Comparison of ENCODE assay signal across 20 cellular contexts in genomic region chr1:51193564-51193963, GRCh38. TPM values are rescaled to one million over a fixed set of nuclear protein-coding genes. Genes with fewer than 3 reads are reported as not detected.
DNase-seq lines count a peak whose midpoint lies in the region; ATAC-seq, FAIRE-seq and TF ChIP-seq lines count a peak whose summit lies in the region.
"Had no signal": no experiment of that assay in that cellular context is flagged by ENCODE, and none has a peak within 500 bp of the region (broad histone marks: within the 10 kb centered on the region; RNA-seq: fewer than 3 reads in every experiment).

No MANE protein-coding gene starts in this region.

- no peak overlapping the region for H2BK15ac ChIP-seq in H1 (ENCODE audit: low read length)

- no peaks in the 10 kb centered on the region for H3K79me1 ChIP-seq in H1 (ENCODE audit: low read depth, low read length)

- CTCF ChIA-PET in PC-3 (lab: Charles Lee) (interaction anchor here (0.6 kb wide), 1 partner anchor 321 kb away, joined by 3 read pairs; no protein-coding TSS in a partner anchor), H1 (lab: Charles Lee; ENCODE audit: partially characterized antibody) (interaction anchor here (0.6 to 7.5 kb wide), 14 partner anchors 8 to 876 kb away, joined by 3 to 83 read pairs (median 8); no protein-coding TSS in a partner anchor), SK-N-SH (lab: Yijun Ruan, JAX) (interaction anchor here (0.6 to 7.4 kb wide), 15 partner anchors 8 to 443 kb away, joined by 3 to 75 read pairs (median 4); no protein-coding TSS in a partner anchor)

- H2BK5ac ChIP-seq in H1 (ENCODE audit: low read depth, low read length) = no peak overlapping the region

- H3K79me2 ChIP-seq in GM23338 (replicated peaks; ENCODE audit: insufficient read depth) = no peaks in the 10 kb centered on the region
- no peaks in the 10 kb centered on the region for H3K79me2 ChIP-seq in PC-3 (ENCODE audit: low read length)
- H3K79me2 ChIP-seq in H1 (ENCODE audit: control insufficient read depth in 1 of 2, insufficient read depth in 2 of 2, low read length in 2 of 2) = no peaks in the 10 kb centered on the region
- H3K79me2 ChIP-seq in parathyroid adenoma = no peaks in the 10 kb centered on the region
- H3K79me2 ChIP-seq in SK-N-SH (ENCODE audit: insufficient read depth) = no peaks in the 10 kb centered on the region

- H3K4me2 ChIP-seq in GM23338 (no peak overlapping the region), PC-3 (ENCODE audit: low read length) (no peak overlapping the region), H1 (ENCODE audit: insufficient read depth in 1 of 2, low read depth in 2 of 2, low read length in 2 of 2) (no peak overlapping the region), parathyroid adenoma (ENCODE audit: low read length) (no peak overlapping the region), SK-N-SH (no peak overlapping the region)
- H3K4me2 ChIP-seq: BLaER1 had no signal

- H2BK120ac ChIP-seq in H1 (replicated peaks; ENCODE audit: low read depth, low read length) = no peak overlapping the region

- H2BK20ac ChIP-seq in H1 (ENCODE audit: low read length) = no peak overlapping the region

- no peak overlapping the region for H3K18ac ChIP-seq in H1 (ENCODE audit: extremely low read depth, low read length)

- no peak overlapping the region for H2BK12ac ChIP-seq in H1 (ENCODE audit: low read depth, low read length)

- no peak overlapping the region for H4K91ac ChIP-seq in H1 (replicated peaks; ENCODE audit: insufficient read length, low read length)

- H3K27ac ChIP-seq in GM23338 (ENCODE audit: low read depth) (no peak overlapping the region), PC-3 (ENCODE audit: low read length) (no peak overlapping the region), H1 (ENCODE audit: low read depth, low read length) (no peak overlapping the region), parathyroid adenoma (no peak overlapping the region), SK-N-SH (ENCODE audit: low read depth in 2 of 2, low read length in 1 of 2) (no peak overlapping the region)
- H3K27ac ChIP-seq: BLaER1, C4-2B had no signal

- H4K5ac ChIP-seq in H1 (ENCODE audit: insufficient read length, low read depth, low read length) = no peak overlapping the region

- no peak for TF ChIP-seq POLR2A in H1 (IDR thresholded peaks at IDR 0.05; ENCODE audit: control extremely low read depth in 1 of 2, low read depth in 2 of 2, low read length in 2 of 2)

- H3K27me3 Mint-ChIP-seq in GM23338 (ENCODE audit: insufficient read depth, low read depth, poor library complexity) = no peaks in the 10 kb centered on the region

- intact Hi-C loops in PC-3 (cut with micrococcal nuclease) = loop anchor here (2.0 kb wide), 1 partner anchor 103 kb away; no protein-coding TSS in a partner anchor

- ATAC-seq in GM23338 (no peak), PC-3 (0 out of 2 replicates have a peak, but pooled peaks have one; percentile 22), GM19351 (IDR thresholded peaks at IDR 0.05; ENCODE audit: unreplicated experiment) (no peak)
- ATAC-seq: CD8-positive, alpha-beta T cell; HCT116 had no signal

- H3K9me2 ChIP-seq in GM23338 (ENCODE audit: insufficient read depth) (no peaks in the 10 kb centered on the region), PC-3 (replicated peaks; ENCODE audit: low read length) (no peaks in the 10 kb centered on the region), SK-N-SH (no peaks in the 10 kb centered on the region)

- H2AFZ ChIP-seq in GM23338 = peak overlapping the region; percentile 60; the same call in 1 of the 2 replicates
- no peak overlapping the region for H2AFZ ChIP-seq in PC-3 (ENCODE audit: low read length)
- H2AFZ ChIP-seq in H1 (ENCODE audit: low read length) = no peak overlapping the region
- peak overlapping the region; percentile 62 for H2AFZ ChIP-seq in parathyroid adenoma
- H2AFZ ChIP-seq in SK-N-SH (ENCODE audit: low read depth) = no peak overlapping the region; the same call in 1 of the 2 replicates

- no peak overlapping the region for H3K56ac ChIP-seq in H1 (replicated peaks; ENCODE audit: insufficient read length, low read depth, low read length)

- H3K14ac ChIP-seq in H1 (ENCODE audit: insufficient read length) = no peak overlapping the region

- H4K20me1 ChIP-seq in GM23338 (replicated peaks; ENCODE audit: insufficient read depth) = no peaks in the 10 kb centered on the region
- no peaks in the 10 kb centered on the region for H4K20me1 ChIP-seq in PC-3 (ENCODE audit: low read length)
- no peaks in the 10 kb centered on the region for H4K20me1 ChIP-seq in H1 (replicated peaks in 1 of 2; ENCODE audit: control insufficient read depth in 1 of 2, insufficient read depth in 2 of 2, low read length in 2 of 2)
- H4K20me1 ChIP-seq in SK-N-SH (ENCODE audit: insufficient read depth) = no peaks in the 10 kb centered on the region
- H4K20me1 ChIP-seq: BLaER1 had no signal

- H3K36me3 Mint-ChIP-seq in GM23338 (ENCODE audit: low read depth) = no peaks in the 10 kb centered on the region
- H3K36me3 Mint-ChIP-seq: CD4-positive, CD25-positive, alpha-beta regulatory T cell; CD8-positive, alpha-beta T cell had no signal

- no peak for TF ChIP-seq CTCF in GM23338 (conservative IDR thresholded peaks at IDR 0.05; ENCODE audit: low read depth in 2 of 2)
- TF ChIP-seq CTCF in PC-3 (conservative IDR thresholded peaks at IDR 0.05; ENCODE audit: low read depth, low read length) = no peak
- no peak for TF ChIP-seq CTCF in H1 (IDR thresholded peaks at IDR 0.05; ENCODE audit: control extremely low read depth in 1 of 3, insufficient read depth in 1 of 3, low read depth in 1 of 3, low read length in 3 of 3)
- TF ChIP-seq CTCF in parathyroid adenoma (IDR thresholded peaks at IDR 0.05) = no peak
- TF ChIP-seq CTCF in SK-N-SH (IDR thresholded peaks at IDR 0.05) = no peak

- H3K9me3 ChIP-seq in PC-3 (ENCODE audit: low read length) (no peaks in the 10 kb centered on the region), H1 (ENCODE audit: insufficient read depth in 2 of 2, low read depth in 1 of 2, low read length in 1 of 2) (no peaks in the 10 kb centered on the region), parathyroid adenoma (ENCODE audit: control insufficient read depth, low read length) (no peaks in the 10 kb centered on the region), SK-N-SH (no peaks in the 10 kb centered on the region)
- H3K9me3 ChIP-seq: BLaER1, Caco-2 had no signal

- H3K9ac ChIP-seq in PC-3 (ENCODE audit: low read length) (no peak overlapping the region), H1 (replicated peaks in 1 of 4; ENCODE audit: extremely low read depth in 1 of 4, low read depth in 3 of 4, low read length in 3 of 4) (no peak overlapping the region), parathyroid adenoma (no peak overlapping the region), SK-N-SH (no peak overlapping the region)
- H3K9ac ChIP-seq: BLaER1 had no signal

- H3K36me3 ChIP-seq in GM23338 (ENCODE audit: insufficient read depth) (no peaks in the 10 kb centered on the region), PC-3 (ENCODE audit: low read depth, low read length) (no peaks in the 10 kb centered on the region), H1 (ENCODE audit: control insufficient read depth in 2 of 4, insufficient read depth in 4 of 4, low read length in 3 of 4) (no peaks in the 10 kb centered on the region), parathyroid adenoma (ENCODE audit: control insufficient read depth, insufficient read depth, low read length) (no peaks in the 10 kb centered on the region), SK-N-SH (replicated peaks in 1 of 2; ENCODE audit: control insufficient read depth in 1 of 2, insufficient read depth in 2 of 2, low read length in 1 of 2) (no peaks in the 10 kb centered on the region)
- H3K36me3 ChIP-seq: BLaER1 had no signal

- H3K23me2 ChIP-seq in H1 (ENCODE audit: low read depth, low read length) = no peaks in the 10 kb centered on the region; the same call in 1 of the 2 replicates

- no peak for TF ChIP-seq EP300 in H1 (IDR thresholded peaks at IDR 0.05; ENCODE audit: borderline replicate concordance in 1 of 2, low read depth in 2 of 2, low read length in 2 of 2)
- no peak for TF ChIP-seq EP300 in SK-N-SH (IDR thresholded peaks at IDR 0.05; ENCODE audit: borderline replicate concordance in 1 of 2, low read depth in 1 of 2, low read length in 1 of 2)

- TF ChIP-seq RAD21 in H1 (IDR thresholded peaks at IDR 0.05 in 1 of 2, conservative IDR thresholded peaks at IDR 0.05 in 1 of 2; ENCODE audit: low read depth in 2 of 2, low read length in 2 of 2) (no peak), SK-N-SH (IDR thresholded peaks at IDR 0.05; ENCODE audit: low read length) (no peak)

- H3K27ac Mint-ChIP-seq in GM23338 = no peak overlapping the region
- H3K27ac Mint-ChIP-seq: B cell; CD4-positive, CD25-positive, alpha-beta regulatory T cell; CD8-positive, alpha-beta T cell; H9 had no signal

- H3K4me1 Mint-ChIP-seq in GM23338 = no peaks in the 10 kb centered on the region
- H3K4me1 Mint-ChIP-seq: B cell; CD4-positive, CD25-positive, alpha-beta regulatory T cell; H9 had no signal

- no peak overlapping the region for H2AK5ac ChIP-seq in H1 (ENCODE audit: low read depth, low read length)

- DNase-seq in GM23338 (ENCODE audit: low spot score) (no peak), PC-3 (no peak), H1 (ENCODE audit: low read depth in 1 of 2, low spot score in 2 of 2) (no peak), SK-N-SH (no peak), NCI-H2196 (lab: John Stamatoyannopoulos, UW; ENCODE audit: unreplicated experiment) (no peak)
- DNase-seq: Caco-2; CD4-positive, CD25-positive, alpha-beta regulatory T cell; CD8-positive, alpha-beta T cell; DMS153; DND-41; GOT3; H9 had no signal

- no peak for FAIRE-seq in H1 (lab: Jason Lieb, UNC)
- FAIRE-seq: G401.6, GM12892 had no signal

- H3K9me3 Mint-ChIP-seq in GM23338 = no peaks in the 10 kb centered on the region
- H3K9me3 Mint-ChIP-seq: CD4-positive, CD25-positive, alpha-beta regulatory T cell; CD8-positive, alpha-beta T cell; H9 had no signal

- no TSS peak for BruUV-seq in PC-3 (replicated peaks; lab: Mats Ljungman, UMichigan)

- no peak overlapping the region for H3K23ac ChIP-seq in H1 (ENCODE audit: insufficient read length)

- no peak overlapping the region for H4K8ac ChIP-seq in H1 (ENCODE audit: extremely low read depth, insufficient read depth, low read length)

- H3K4me3 Mint-ChIP-seq in GM23338 = no peak overlapping the region
- H3K4me3 Mint-ChIP-seq: B cell; CD4-positive, CD25-positive, alpha-beta regulatory T cell; CD8-positive, alpha-beta T cell; H9 had no signal

- H3K27me3 ChIP-seq in GM23338 (ENCODE audit: insufficient read depth) (no peaks in the 10 kb centered on the region), PC-3 (ENCODE audit: low read length) (no peaks in the 10 kb centered on the region), H1 (replicated peaks in 1 of 4; ENCODE audit: control insufficient read depth in 3 of 4, extremely low read depth in 1 of 4, insufficient read depth in 3 of 4, low read length in 3 of 4) (no peaks in the 10 kb centered on the region), parathyroid adenoma (ENCODE audit: control insufficient read depth, insufficient read depth, low read length) (no peaks in the 10 kb centered on the region), SK-N-SH (ENCODE audit: insufficient read depth) (no peaks in the 10 kb centered on the region)
- H3K27me3 ChIP-seq: BLaER1 had no signal

- H3K4me1 ChIP-seq in GM23338 (ENCODE audit: insufficient read depth) (no peaks in the 10 kb centered on the region), PC-3 (ENCODE audit: insufficient read depth, low read length) (0 out of 2 replicates have a peak, but pooled peaks cover 7% of the 10 kb centered on the region), H1 (replicated peaks in 1 of 4; ENCODE audit: control insufficient read depth in 3 of 4, insufficient read depth in 4 of 4, low read length in 3 of 4) (no peaks in the 10 kb centered on the region), parathyroid adenoma (no peaks in the 10 kb centered on the region), SK-N-SH (ENCODE audit: control insufficient read depth in 1 of 2, insufficient read depth in 2 of 2, low read depth in 1 of 2, low read length in 1 of 2) (no peaks in the 10 kb centered on the region)
- H3K4me1 ChIP-seq: BLaER1, Caco-2 had no signal

- POLR2A ChIA-PET in PC-3 (lab: Charles Lee; ENCODE audit: unreplicated experiment) = no interaction called here
- POLR2A ChIA-PET in H1 (lab: Charles Lee; ENCODE audit: partially characterized antibody) = no interaction called here
- POLR2A ChIA-PET in SK-N-SH (lab: Yijun Ruan, JAX) = no interaction called here

- H3K4me3 ChIP-seq in GM23338 (no peak overlapping the region), PC-3 (ENCODE audit: low read length) (no peak overlapping the region), H1 (ENCODE audit: extremely low read depth in 1 of 4, insufficient read depth in 2 of 4, low read depth in 3 of 4, low read length in 4 of 4) (no peak overlapping the region), parathyroid adenoma (ENCODE audit: low read depth, low read length) (no peak overlapping the region), SK-N-SH (ENCODE audit: low read depth in 2 of 2, low read length in 1 of 2) (no peak overlapping the region)
- H3K4me3 ChIP-seq: BLaER1 had no signal

- no peaks in the 10 kb centered on the region for H3F3A ChIP-seq in GM23338 (replicated peaks; ENCODE audit: low read depth)
- no peaks in the 10 kb centered on the region for H3F3A ChIP-seq in PC-3 (ENCODE audit: low read length, unreplicated experiment)
- H3F3A ChIP-seq in SK-N-SH (replicated peaks; ENCODE audit: insufficient read depth) = no peaks in the 10 kb centered on the region

- no peak overlapping the region for H3K4ac ChIP-seq in H1 (replicated peaks; ENCODE audit: insufficient read length, low read depth, low read length)

RNA-seq across cellular contexts. Expression of gene RNF11, which starts 42.5 kb away (rescaled TPM):
- total RNA-seq in GM23338 (2014; rRNA removed; shearing (Covaris generic)) = 43.0 and 48.6 TPM in 2 replicates
- polyA plus RNA-seq in GM23338 (2016; fragmentation: Nextera tagmentation; extraction: Ambion mirVana) (22.3 and 23.7 TPM in 2 replicates), H1 (2011; rRNA removed) (42.1 and 49.6 TPM in 2 replicates), SK-N-SH (2012; rRNA removed) (62.5 and 86.9 TPM in 2 replicates)
- total RNA-seq in PC-3 (2014; rRNA removed) = 117 and 169 TPM in 2 replicates
- total RNA-seq in H1 (2021; fragmentation: NEBNext Ultra II Directional; extraction: Animal tissue kit (Norgen Biotek cat#: 25700)) = 47.8 and 54.2 TPM in 2 replicates
- 30.1 TPM for polyA plus RNA-seq in H1 (2011; cell fraction: cytosol; rRNA removed)
- polyA plus RNA-seq in H1 (2011; cell fraction: nucleus; rRNA removed) = 23.0 TPM
- polyA plus RNA-seq in H1 (2012, experiment 1 of 2) = 37.6 to 56.6 TPM (median 46.0 TPM) in 4 replicates
- polyA plus RNA-seq in H1 (2012, experiment 2 of 2) = 20.6 TPM
- polyA plus RNA-seq in H1 (2013, experiment 1 of 2) = 30.0 TPM
- 32.6 TPM for polyA plus RNA-seq in H1 (2013, experiment 2 of 2)
- 84.3 and 104 TPM in 2 replicates for polyA minus RNA-seq in H1 (2011; rRNA and poly(A)+ RNA removed)
- 43.3 TPM for polyA minus RNA-seq in H1 (2011; cell fraction: cytosol; rRNA and poly(A)+ RNA removed)
- 25.4 TPM for polyA minus RNA-seq in H1 (2011; cell fraction: nucleus; rRNA and poly(A)+ RNA removed)
- 99.3 and 117 TPM in 2 replicates for polyA plus RNA-seq in SK-N-SH (2012; cell fraction: cytosol; rRNA removed)
- 12.2 and 27.3 TPM in 2 replicates for polyA plus RNA-seq in SK-N-SH (2012; cell fraction: nucleus; rRNA removed)

Comparison
In these comparisons a context has a peak if more than half of its experiments do, and no peak if none do; other contexts are left out.
1. H2AFZ ChIP-seq: peak in GM23338 (single experiment) and parathyroid adenoma (single experiment); none in PC-3 (single experiment), H1 (single experiment) and SK-N-SH (single experiment).